ENCODE assay signal across 12 cellular contexts in genomic region chr5:180343846-180344327, GRCh38. TPM values are rescaled to one million over a fixed set of nuclear protein-coding genes. Genes with fewer than 3 reads are reported as not detected.
DNase-seq lines count a peak whose midpoint lies in the region; ATAC-seq, FAIRE-seq and TF ChIP-seq lines count a peak whose summit lies in the region.
"Had no signal": no experiment of that assay in that cellular context is flagged by ENCODE, and none has a peak within 500 bp of the region (broad histone marks: within the 10 kb centered on the region; RNA-seq: fewer than 3 reads in every experiment).

No MANE protein-coding gene starts in this region.

- H3K4me1 Mint-ChIP-seq in chondrocyte (ENCODE audit: low read depth) = peaks cover 37% of the 10 kb centered on the region

- H4K8ac ChIP-seq in mesenchymal stem cell (ENCODE audit: low read length) = no peak overlapping the region

- no peaks in the 10 kb centered on the region for H3K27me3 Mint-ChIP-seq in chondrocyte (ENCODE audit: low read depth)

- no peak overlapping the region for H4K91ac ChIP-seq in mesenchymal stem cell (ENCODE audit: low read length)

- WGBS in A549 (ENCODE audit: missing lambda C conversion rate) = 78% methylated on average over 6 of the region's 6 CpGs
- 64% methylated on average over 6 of the region's 6 CpGs for WGBS in mesenchymal stem cell

- TF ChIP-seq RAD21 in A549 (conservative IDR thresholded peaks at IDR 0.05 in 1 of 2, IDR thresholded peaks at IDR 0.05 in 1 of 2) = no peak

- no peak overlapping the region for H2BK15ac ChIP-seq in mesenchymal stem cell (ENCODE audit: low read depth, poor library complexity, severe bottlenecking)

- H3K4ac ChIP-seq in mesenchymal stem cell (ENCODE audit: low read depth in 1 of 2, low read length in 2 of 2) = no peak overlapping the region

- no peaks in the 10 kb centered on the region for H3K9me3 ChIP-seq in A549
- H3K9me3 ChIP-seq in MG63 = no peaks in the 10 kb centered on the region
- no peaks in the 10 kb centered on the region for H3K9me3 ChIP-seq in mesenchymal stem cell (ENCODE audit: control insufficient read depth, low read length)
- H3K9me3 ChIP-seq: BLaER1 treated with 17β-estradiol and CSF1 and Interleukin-3, amounts not matched to agents 10 nM and 100 nM; ovary had no signal

- no peaks in the 10 kb centered on the region for H3K9me3 Mint-ChIP-seq in chondrocyte (ENCODE audit: low read depth)

- DNase-seq in A549 (ENCODE audit: low read depth in 1 of 2, low spot score in 1 of 2) = peak in 1 of 2 experiments; percentile 41
- DNase-seq in MG63 = peak; percentile 42
- DNase-seq in chondrocyte (ENCODE audit: low spot score) = peak; percentile 25
- peak; percentile 57 for DNase-seq in mesenchymal stem cell
- DNase-seq in stimulated activated naive CD4-positive, alpha-beta T cell treated with Interleukin-2 at 50 U/mL for 16 hours (lab: John Stamatoyannopoulos, UW) = no peak
- DNase-seq in NCI-H82 (lab: John Stamatoyannopoulos, UW) = no peak
- no peak for DNase-seq in stimulated activated CD4-positive, alpha-beta T cell treated with anti-CD3 and anti-CD28 coated beads, Interleukin-4, amount 100 ng/mL, for 4 hours
- DNase-seq: activated CD4-positive, alpha-beta T cell treated with anti-CD3 and anti-CD28 coated beads for 4 hours; NCI-H1105 treated with DMSO at 0.1 percent for 48 hours had no signal

- no peak overlapping the region for H3K4me3 ChIP-seq in A549
- no peak overlapping the region for H3K4me3 ChIP-seq in MG63
- peak overlapping the region in 1 of 2 experiments; percentile 45 for H3K4me3 ChIP-seq in mesenchymal stem cell (ENCODE audit: insufficient read depth in 1 of 2, low read depth in 1 of 2, low read length in 2 of 2)
- H3K4me3 ChIP-seq: BLaER1 treated with 17β-estradiol and CSF1 and Interleukin-3, amounts not matched to agents 10 nM and 100 nM; ovary had no signal

- H3K9ac ChIP-seq in mesenchymal stem cell (ENCODE audit: low read length) = peak overlapping the region; percentile 51
- H3K9ac ChIP-seq: BLaER1 treated with 17β-estradiol and CSF1 and Interleukin-3, amounts not matched to agents 10 nM and 100 nM had no signal

- no peak overlapping the region for H3K14ac ChIP-seq in mesenchymal stem cell (ENCODE audit: low read length in 2 of 2)

- H3K18ac ChIP-seq in mesenchymal stem cell (ENCODE audit: low read depth in 1 of 2, low read length in 2 of 2) = peak overlapping the region in 1 of 2 experiments; percentile 58

- no peak overlapping the region for H3K4me3 Mint-ChIP-seq in chondrocyte (ENCODE audit: unreplicated experiment)

- H3K79me1 ChIP-seq in mesenchymal stem cell (replicated peaks; ENCODE audit: low read length, poor library complexity, severe bottlenecking) = peaks cover 44% of the 10 kb centered on the region

- TF ChIP-seq POLR2A in A549 (IDR thresholded peaks at IDR 0.05; ENCODE audit: low read length) = no peak

- TF ChIP-seq CTCF in A549 (IDR thresholded peaks at IDR 0.05) = no peak
- no peak for TF ChIP-seq CTCF in chondrocyte (IDR thresholded peaks at IDR 0.05)

- ATAC-seq in A549 (peak; percentile 37 to 54; a peak in 3 of 6 replicates), HG03039 (IDR thresholded peaks at IDR 0.05; ENCODE audit: unreplicated experiment) (no peak)

- CTCF ChIA-PET in A549 (lab: Yijun Ruan, JAX) = interaction anchor here (0.8 to 6.9 kb wide), 6 partner anchors 10 to 127 kb away, joined by 3 to 45 read pairs (median 14); no protein-coding TSS in a partner anchor

- no peak overlapping the region for H2BK120ac ChIP-seq in mesenchymal stem cell (ENCODE audit: low read depth, low read length)

- FAIRE-seq in A549 (lab: Jason Lieb, UNC) = peak; percentile 23

- H2BK5ac ChIP-seq in mesenchymal stem cell (ENCODE audit: low read depth, low read length, poor library complexity, severe bottlenecking) = no peak overlapping the region

- POLR2A ChIA-PET in A549 (lab: Yijun Ruan, JAX) = no interaction called here

- no peak overlapping the region for H3K23ac ChIP-seq in mesenchymal stem cell (ENCODE audit: low read length in 2 of 2)

- H3K36me3 ChIP-seq in MG63 (no peaks in the 10 kb centered on the region), mesenchymal stem cell (ENCODE audit: control insufficient read depth in 1 of 2, insufficient read depth in 2 of 2, low read depth in 1 of 2, low read length in 2 of 2) (peaks cover under 1 to 7% of the 10 kb centered on the region in 2 experiments)
- H3K36me3 ChIP-seq: BLaER1 treated with 17β-estradiol and CSF1 and Interleukin-3, amounts not matched to agents 10 nM and 100 nM; ovary had no signal

- peak overlapping the region; percentile 86 for H3K27ac Mint-ChIP-seq in chondrocyte (ENCODE audit: unreplicated experiment)

- H3K4me2 ChIP-seq in A549 (peak overlapping the region; percentile 35), mesenchymal stem cell (ENCODE audit: low read length, poor library complexity, severe bottlenecking) (no peak overlapping the region)

- peak overlapping the region in 1 of 2 experiments; percentile 32 for H2BK12ac ChIP-seq in mesenchymal stem cell (ENCODE audit: low read length in 2 of 2)

- no peak overlapping the region for H2AK5ac ChIP-seq in mesenchymal stem cell (ENCODE audit: low read length, severe bottlenecking)

- TF ChIP-seq EP300 in A549 (IDR thresholded peaks at IDR 0.05) = no peak

- no peaks in the 10 kb centered on the region for H3K36me3 Mint-ChIP-seq in chondrocyte (ENCODE audit: low read depth)

- peaks cover 35% of the 10 kb centered on the region for H3K4me1 ChIP-seq in A549
- peaks cover 32% of the 10 kb centered on the region for H3K4me1 ChIP-seq in mesenchymal stem cell (ENCODE audit: control insufficient read depth, insufficient read depth, low read depth, low read length)

- peak overlapping the region; percentile 37 to 71; a peak in 4 of 6 replicates for H3K27ac ChIP-seq in A549
- H3K27ac ChIP-seq in mesenchymal stem cell (ENCODE audit: low read length, poor library complexity, severe bottlenecking) = no peak overlapping the region
- H3K27ac ChIP-seq: BLaER1 treated with 17β-estradiol and CSF1 and Interleukin-3, amounts not matched to agents 10 nM and 100 nM; ovary had no signal

- H2AFZ ChIP-seq in mesenchymal stem cell (ENCODE audit: low read depth, low read length) = no peak overlapping the region

- H3K27me3 ChIP-seq in MG63 (no peaks in the 10 kb centered on the region), mesenchymal stem cell (ENCODE audit: control insufficient read depth in 1 of 2, insufficient read depth in 1 of 2, low read length in 2 of 2) (no peaks in the 10 kb centered on the region)
- H3K27me3 ChIP-seq: BLaER1 treated with 17β-estradiol and CSF1 and Interleukin-3, amounts not matched to agents 10 nM and 100 nM; ovary had no signal

TF ChIP-seq in A549, 52 proteins besides CTCF, POLR2A, EP300 and RAD21 (continues in another document):
- no peak for TF ChIP-seq KDM5A (IDR thresholded peaks at IDR 0.05)
- TF ChIP-seq FOSB (CRISPR knock-in tag; IDR thresholded peaks at IDR 0.05) = no peak
- 0 out of 2 replicates have a peak, but pooled peaks have one; percentile 40 for TF ChIP-seq MAX (IDR thresholded peaks at IDR 0.05)
- TF ChIP-seq EHMT2 (IDR thresholded peaks at IDR 0.05; ENCODE audit: low read depth) = no peak
- TF ChIP-seq PHF8 (IDR thresholded peaks at IDR 0.05; ENCODE audit: borderline replicate concordance, low read depth) = no peak

RNA-seq across cellular contexts. Expression of gene GFPT2, which starts 9.2 kb away (rescaled TPM):
- polyA plus RNA-seq in A549 (2011; rRNA removed) = 38.0 and 40.5 TPM in 2 replicates
- 16.9 and 22.1 TPM in 2 replicates for polyA plus RNA-seq in A549 (2012; cell fraction: cytosol; rRNA removed)
- 31.2 and 41.0 TPM in 2 replicates for polyA plus RNA-seq in A549 (2012; cell fraction: nucleus; rRNA removed)
- polyA plus RNA-seq in A549 (2017; fragmentation: RNase III; extraction: RNeasy Plus Mini Kit Qiagen cat#74134 plus additional on column Dnase treatment) = 24.4 to 34.9 TPM (median 31.6 TPM) in 3 replicates
- polyA minus RNA-seq in A549 (2011; rRNA and poly(A)+ RNA removed) = 34.8 and 36.3 TPM in 2 replicates
- total RNA-seq in MG63 (2014; rRNA removed; shearing (Covaris generic); ENCODE audit: low replicate concordance) = 2.7 and 3.7 TPM in 2 replicates
- 16.8 to 46.1 TPM (median 18.8 TPM) in 3 replicates for total RNA-seq in chondrocyte
- 12.3 TPM for polyA plus RNA-seq in mesenchymal stem cell (2013, experiment 1 of 2)
- 12.0 TPM for polyA plus RNA-seq in mesenchymal stem cell (2013, experiment 2 of 2)

RNA-seq across cellular contexts. Expression of gene MAPK9, which starts 52.0 kb away (rescaled TPM):
- polyA plus RNA-seq in A549 (2011; rRNA removed) (52.7 and 66.9 TPM in 2 replicates), A549 (2017; fragmentation: RNase III; extraction: RNeasy Plus Mini Kit Qiagen cat#74134 plus additional on column Dnase treatment) (34.6 to 36.6 TPM (median 34.7 TPM) in 3 replicates)
- polyA plus RNA-seq in A549 (2012; cell fraction: cytosol; rRNA removed) = 31.5 and 35.5 TPM in 2 replicates
- polyA plus RNA-seq in A549 (2012; cell fraction: nucleus; rRNA removed) = 17.8 and 29.8 TPM in 2 replicates
- 57.9 and 65.4 TPM in 2 replicates for polyA minus RNA-seq in A549 (2011; rRNA and poly(A)+ RNA removed)
- total RNA-seq in MG63 (2014; rRNA removed; shearing (Covaris generic); ENCODE audit: low replicate concordance) = 97.3 and 98.2 TPM in 2 replicates
- total RNA-seq in chondrocyte = 31.1 to 34.8 TPM (median 34.6 TPM) in 3 replicates
- polyA plus RNA-seq in mesenchymal stem cell (2013, experiment 1 of 2) = 26.3 TPM
- 25.8 TPM for polyA plus RNA-seq in mesenchymal stem cell (2013, experiment 2 of 2)

Comparison
In these comparisons a context has a peak if more than half of its experiments do, and no peak if none do; other contexts are left out.
1. DNase-seq: peak in MG63 (single experiment), chondrocyte (single experiment) and mesenchymal stem cell (single experiment); none in stimulated activated naive CD4-positive, alpha-beta T cell treated with Interleukin-2 at 50 U/mL for 16 hours (single experiment), NCI-H82 (single experiment) and stimulated activated CD4-positive, alpha-beta T cell treated with anti-CD3 and anti-CD28 coated beads, Interleukin-4, amount 100 ng/mL, for 4 hours (0 of 2).